Comparison of ENCODE assay signal across 10 cellular contexts in genomic region chrX:56762220-56762619, GRCh38. TPM values are rescaled to one million over a fixed set of nuclear protein-coding genes. Genes with fewer than 3 reads are reported as not detected.
DNase-seq lines count a peak whose midpoint lies in the region; ATAC-seq and TF ChIP-seq lines count a peak whose summit lies in the region.
"Had no signal": no experiment of that assay in that cellular context is flagged by ENCODE, and none has a peak within 500 bp of the region (broad histone marks: within the 10 kb centered on the region; RNA-seq: fewer than 3 reads in every experiment).

No MANE protein-coding gene starts in this region.

- no peak for DNase-seq in activated naive CD4-positive, alpha-beta T cell treated with anti-CD3 and anti-CD28 coated beads, Interleukin-2, amount 10 ng/mL, durations not matched to agents 7 days and 5 days
- no peak for DNase-seq in activated naive CD4-positive, alpha-beta T cell treated with Interleukin-2 at 50 U/mL for 16 hours
- DNase-seq in activated CD8-positive, alpha-beta T cell treated with anti-CD3 and anti-CD28 coated beads for 36 hours, result peak; percentile 33
- DNase-seq in left ventricle myocardium inferior (no peak), Right ventricle myocardium inferior (ENCODE audit: missing footprints) (no peak), left ventricle myocardium superior (no peak)

- H3K9me3 Mint-ChIP-seq in activated naive CD4-positive, alpha-beta T cell treated with anti-CD3 and anti-CD28 coated beads, Interleukin-2, amount 10 ng/mL, durations not matched to agents 7 days and 5 days, result no peaks in the 10 kb centered on the region
- H3K9me3 Mint-ChIP-seq in activated CD8-positive, alpha-beta T cell treated with anti-CD3 and anti-CD28 coated beads for 36 hours, result no peaks in the 10 kb centered on the region

- CTCF ChIA-PET in activated naive CD4-positive, alpha-beta T cell treated with anti-CD3 and anti-CD28 coated beads, Interleukin-2, amount 10 ng/mL, durations not matched to agents 7 days and 5 days (lab: Charles Lee), result interaction anchor here (1.0 kb wide), 1 partner anchor 480 kb away, joined by 3 read pairs; no protein-coding TSS in a partner anchor
- CTCF ChIA-PET in activated CD8-positive, alpha-beta T cell treated with anti-CD3 and anti-CD28 coated beads for 36 hours (lab: Charles Lee), result interaction anchor here (1.4 kb wide), 1 partner anchor 41 kb away, joined by 3 read pairs; no protein-coding TSS in a partner anchor

- no peaks in the 10 kb centered on the region for H3K36me3 ChIP-seq in left ventricle myocardium inferior
- H3K36me3 ChIP-seq: ascending aorta, thoracic aorta had no signal

- intact Hi-C loops in activated CD8-positive, alpha-beta T cell treated with anti-CD3 and anti-CD28 coated beads for 36 hours (cut with micrococcal nuclease), result no loop called here
- intact Hi-C loops in left ventricle myocardium inferior (cut with micrococcal nuclease), result no loop called here
- intact Hi-C loops in Right ventricle myocardium inferior (cut with DNase I), result no loop called here
- intact Hi-C loops in left ventricle myocardium superior (cut with micrococcal nuclease), result no loop called here

- H3K27me3 Mint-ChIP-seq in activated naive CD4-positive, alpha-beta T cell treated with anti-CD3 and anti-CD28 coated beads, Interleukin-2, amount 10 ng/mL, durations not matched to agents 7 days and 5 days, result no peaks in the 10 kb centered on the region
- H3K27me3 Mint-ChIP-seq in activated CD8-positive, alpha-beta T cell treated with anti-CD3 and anti-CD28 coated beads for 36 hours, result no peaks in the 10 kb centered on the region

- H3K9me3 ChIP-seq in left ventricle myocardium inferior (replicated peaks), result no peaks in the 10 kb centered on the region
- H3K9me3 ChIP-seq: ascending aorta, thoracic aorta had no signal

- TF ChIP-seq CTCF in activated CD8-positive, alpha-beta T cell treated with anti-CD3 and anti-CD28 coated beads for 36 hours (IDR thresholded peaks at IDR 0.05), result no peak
- TF ChIP-seq CTCF in left ventricle myocardium inferior (IDR thresholded peaks at IDR 0.05; ENCODE audit: borderline replicate concordance), result no peak

- POLR2A ChIA-PET in activated CD8-positive, alpha-beta T cell treated with anti-CD3 and anti-CD28 coated beads for 36 hours (lab: Charles Lee), result interaction anchor here (1.0 kb wide), 1 partner anchor 216 kb away, joined by 3 read pairs; no protein-coding TSS in a partner anchor

- H3K36me3 Mint-ChIP-seq in activated naive CD4-positive, alpha-beta T cell treated with anti-CD3 and anti-CD28 coated beads, Interleukin-2, amount 10 ng/mL, durations not matched to agents 7 days and 5 days, result peaks cover 16% of the 10 kb centered on the region
- peaks cover 10% of the 10 kb centered on the region for H3K36me3 Mint-ChIP-seq in activated CD8-positive, alpha-beta T cell treated with anti-CD3 and anti-CD28 coated beads for 36 hours (ENCODE audit: low read depth)

- peaks cover 68% of the 10 kb centered on the region for H3K4me1 Mint-ChIP-seq in activated naive CD4-positive, alpha-beta T cell treated with anti-CD3 and anti-CD28 coated beads, Interleukin-2, amount 10 ng/mL, durations not matched to agents 7 days and 5 days
- peaks cover 61% of the 10 kb centered on the region for H3K4me1 Mint-ChIP-seq in activated CD8-positive, alpha-beta T cell treated with anti-CD3 and anti-CD28 coated beads for 36 hours (ENCODE audit: low read depth)

- no peak overlapping the region for H3K27ac ChIP-seq in left ventricle myocardium inferior (replicated peaks)
- H3K27ac ChIP-seq: ascending aorta, thoracic aorta had no signal

- no peaks in the 10 kb centered on the region for H3K27me3 ChIP-seq in left ventricle myocardium inferior (ENCODE audit: low read depth)
- H3K27me3 ChIP-seq: ascending aorta had no signal

- H3K4me3 Mint-ChIP-seq in activated naive CD4-positive, alpha-beta T cell treated with anti-CD3 and anti-CD28 coated beads, Interleukin-2, amount 10 ng/mL, durations not matched to agents 7 days and 5 days, result peak overlapping the region; percentile 62
- peak overlapping the region; percentile 64 for H3K4me3 Mint-ChIP-seq in activated CD8-positive, alpha-beta T cell treated with anti-CD3 and anti-CD28 coated beads for 36 hours

- ATAC-seq in HG02884 (IDR thresholded peaks at IDR 0.05; ENCODE audit: unreplicated experiment) (peak; percentile 42), Right ventricle myocardium inferior (no peak), left ventricle myocardium superior (no peak), HG03135 (IDR thresholded peaks at IDR 0.05; ENCODE audit: unreplicated experiment) (no peak)
- ATAC-seq in activated CD8-positive, alpha-beta T cell treated with anti-CD3 and anti-CD28 coated beads for 36 hours, result peak; percentile 68

- H3K4me3 ChIP-seq in left ventricle myocardium inferior, result no peak overlapping the region
- H3K4me3 ChIP-seq: ascending aorta, thoracic aorta had no signal

- peak overlapping the region; percentile 94 for H3K27ac Mint-ChIP-seq in activated naive CD4-positive, alpha-beta T cell treated with anti-CD3 and anti-CD28 coated beads, Interleukin-2, amount 10 ng/mL, durations not matched to agents 7 days and 5 days
- peak overlapping the region; percentile 94 for H3K27ac Mint-ChIP-seq in activated CD8-positive, alpha-beta T cell treated with anti-CD3 and anti-CD28 coated beads for 36 hours

- H3K4me1 ChIP-seq in left ventricle myocardium inferior, result peaks cover 27% of the 10 kb centered on the region

RNA-seq across cellular contexts. Expression of gene NBDY, which starts 33.2 kb away (rescaled TPM):
- 10 to 100 TPM; 31.6 to 36.8 TPM for total RNA-seq in activated CD8-positive, alpha-beta T cell treated with anti-CD3 and anti-CD28 coated beads for 36 hours
- total RNA-seq in left ventricle myocardium inferior, result 26.5 TPM
- total RNA-seq in Right ventricle myocardium inferior, result 21.4 TPM
- 22.1 TPM for total RNA-seq in left ventricle myocardium superior

Comparison
In these comparisons a context has a peak if more than half of its experiments do, and no peak if none do; other contexts are left out.
1. ATAC-seq: peak in HG02884 (single experiment) and activated CD8-positive, alpha-beta T cell treated with anti-CD3 and anti-CD28 coated beads for 36 hours (single experiment); none in Right ventricle myocardium inferior (single experiment), left ventricle myocardium superior (single experiment) and HG03135 (single experiment).